ENCODE assay signal across 1 cellular context in the genomic region with DNA sequence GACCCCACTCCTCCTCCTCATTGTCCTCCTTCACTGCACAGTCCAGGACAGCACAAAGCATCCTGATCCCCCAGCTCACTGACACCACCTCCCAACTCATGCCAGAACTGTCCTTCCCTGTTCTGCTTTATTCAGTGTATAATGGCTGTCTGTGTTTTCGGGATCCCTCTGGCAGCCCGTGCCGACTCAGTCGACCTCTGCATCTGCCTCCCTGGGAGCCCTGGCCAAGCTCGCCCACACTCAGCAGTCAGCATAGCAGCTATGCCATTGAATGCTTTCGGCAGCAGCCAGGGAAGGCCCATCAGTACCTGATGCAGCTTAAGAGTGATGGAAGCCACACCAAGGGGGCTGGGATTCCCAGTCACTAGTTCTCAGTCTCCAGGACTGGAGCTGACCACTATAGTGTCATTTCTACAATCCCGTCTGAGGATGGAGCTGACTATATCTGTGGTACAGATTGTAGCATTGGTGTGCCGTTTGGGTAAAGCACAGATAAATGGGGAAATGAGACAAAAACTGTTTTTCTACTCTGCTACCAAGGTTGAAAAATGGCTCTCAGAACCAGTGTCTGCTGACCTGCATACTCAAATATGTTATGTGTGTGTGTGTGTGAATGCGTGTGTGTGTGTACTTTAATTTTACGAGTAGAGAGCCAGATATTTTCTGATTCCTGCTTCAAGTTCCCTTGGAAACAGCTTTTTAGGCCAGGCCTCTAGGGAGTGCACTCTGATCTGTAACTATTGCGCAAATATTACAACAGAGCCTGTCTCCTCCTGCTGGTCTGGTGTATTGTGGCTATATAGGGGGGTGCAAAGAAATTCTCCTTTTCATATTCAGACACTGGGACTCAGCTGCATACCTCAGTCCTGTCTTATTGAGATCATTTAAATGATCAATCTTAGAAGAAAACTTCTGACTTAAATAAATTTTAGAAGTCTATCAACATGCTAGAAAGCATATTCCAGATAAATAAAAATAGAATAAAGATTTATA.
TF ChIP-seq lines count a peak whose summit lies in the region.

No MANE protein-coding gene starts in this region.

TF ChIP-seq in HepG2, 621 proteins besides CTCF, POLR2A, EP300 and RAD21 (continued from another document and continues in another):
- TF ChIP-seq, protein P1, sequence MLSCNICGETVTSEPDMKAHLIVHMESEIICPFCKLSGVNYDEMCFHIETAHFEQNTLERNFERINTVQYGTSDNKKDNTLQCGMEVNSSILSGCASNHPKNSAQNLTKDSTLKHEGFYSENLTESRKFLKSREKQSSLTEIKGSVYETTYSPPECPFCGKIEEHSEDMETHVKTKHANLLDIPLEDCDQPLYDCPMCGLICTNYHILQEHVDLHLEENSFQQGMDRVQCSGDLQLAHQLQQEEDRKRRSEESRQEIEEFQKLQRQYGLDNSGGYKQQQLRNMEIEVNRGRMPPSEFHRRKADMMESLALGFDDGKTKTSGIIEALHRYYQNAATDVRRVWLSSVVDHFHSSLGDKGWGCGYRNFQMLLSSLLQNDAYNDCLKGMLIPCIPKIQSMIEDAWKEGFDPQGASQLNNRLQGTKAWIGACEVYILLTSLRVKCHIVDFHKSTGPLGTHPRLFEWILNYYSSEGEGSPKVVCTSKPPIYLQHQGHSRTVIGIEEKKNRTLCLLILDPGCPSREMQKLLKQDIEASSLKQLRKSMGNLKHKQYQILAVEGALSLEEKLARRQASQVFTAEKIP (CRISPR knock-in tag; IDR thresholded peaks at IDR 0.05; ENCODE audit: borderline replicate concordance), result no peak
- TF ChIP-seq ADNP (CRISPR knock-in tag; IDR thresholded peaks at IDR 0.05), result no peak
- TF ChIP-seq ZNF562 (CRISPR knock-in tag; IDR thresholded peaks at IDR 0.05; ENCODE audit: borderline replicate concordance), result no peak
- no peak for TF ChIP-seq RARG (CRISPR knock-in tag; IDR thresholded peaks at IDR 0.05; ENCODE audit: low read depth)
- TF ChIP-seq, protein P2, sequence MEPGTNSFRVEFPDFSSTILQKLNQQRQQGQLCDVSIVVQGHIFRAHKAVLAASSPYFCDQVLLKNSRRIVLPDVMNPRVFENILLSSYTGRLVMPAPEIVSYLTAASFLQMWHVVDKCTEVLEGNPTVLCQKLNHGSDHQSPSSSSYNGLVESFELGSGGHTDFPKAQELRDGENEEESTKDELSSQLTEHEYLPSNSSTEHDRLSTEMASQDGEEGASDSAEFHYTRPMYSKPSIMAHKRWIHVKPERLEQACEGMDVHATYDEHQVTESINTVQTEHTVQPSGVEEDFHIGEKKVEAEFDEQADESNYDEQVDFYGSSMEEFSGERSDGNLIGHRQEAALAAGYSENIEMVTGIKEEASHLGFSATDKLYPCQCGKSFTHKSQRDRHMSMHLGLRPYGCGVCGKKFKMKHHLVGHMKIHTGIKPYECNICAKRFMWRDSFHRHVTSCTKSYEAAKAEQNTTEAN (CRISPR knock-in tag; conservative IDR thresholded peaks at IDR 0.05), result peak; percentile 58; the same call in 1 of the 2 replicates
- 0 out of 2 replicates have a peak, but pooled peaks have one; percentile 41 for TF ChIP-seq ZSCAN21 (CRISPR knock-in tag; IDR thresholded peaks at IDR 0.05; ENCODE audit: borderline replicate concordance)
- no peak for TF ChIP-seq ZNF256 (CRISPR knock-in tag; conservative IDR thresholded peaks at IDR 0.05)
- no peak for TF ChIP-seq POLR2AphosphoS5 (IDR thresholded peaks at IDR 0.05; ENCODE audit: low read depth, low read length)
- no peak for TF ChIP-seq ZNF572 (CRISPR knock-in tag; IDR thresholded peaks at IDR 0.05)
- TF ChIP-seq ZNF331 (CRISPR knock-in tag; IDR thresholded peaks at IDR 0.05), result 0 out of 2 replicates have a peak, but pooled peaks have one; percentile 44
- TF ChIP-seq, protein P3, sequence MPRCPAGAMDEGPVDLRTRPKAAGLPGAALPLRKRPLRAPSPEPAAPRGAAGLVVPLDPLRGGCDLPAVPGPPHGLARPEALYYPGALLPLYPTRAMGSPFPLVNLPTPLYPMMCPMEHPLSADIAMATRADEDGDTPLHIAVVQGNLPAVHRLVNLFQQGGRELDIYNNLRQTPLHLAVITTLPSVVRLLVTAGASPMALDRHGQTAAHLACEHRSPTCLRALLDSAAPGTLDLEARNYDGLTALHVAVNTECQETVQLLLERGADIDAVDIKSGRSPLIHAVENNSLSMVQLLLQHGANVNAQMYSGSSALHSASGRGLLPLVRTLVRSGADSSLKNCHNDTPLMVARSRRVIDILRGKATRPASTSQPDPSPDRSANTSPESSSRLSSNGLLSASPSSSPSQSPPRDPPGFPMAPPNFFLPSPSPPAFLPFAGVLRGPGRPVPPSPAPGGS (CRISPR knock-in tag; IDR thresholded peaks at IDR 0.05), result no peak
- no peak for TF ChIP-seq JARID2 (CRISPR knock-in tag; IDR thresholded peaks at IDR 0.05; ENCODE audit: insufficient replicate concordance)
- TF ChIP-seq, protein P4, sequence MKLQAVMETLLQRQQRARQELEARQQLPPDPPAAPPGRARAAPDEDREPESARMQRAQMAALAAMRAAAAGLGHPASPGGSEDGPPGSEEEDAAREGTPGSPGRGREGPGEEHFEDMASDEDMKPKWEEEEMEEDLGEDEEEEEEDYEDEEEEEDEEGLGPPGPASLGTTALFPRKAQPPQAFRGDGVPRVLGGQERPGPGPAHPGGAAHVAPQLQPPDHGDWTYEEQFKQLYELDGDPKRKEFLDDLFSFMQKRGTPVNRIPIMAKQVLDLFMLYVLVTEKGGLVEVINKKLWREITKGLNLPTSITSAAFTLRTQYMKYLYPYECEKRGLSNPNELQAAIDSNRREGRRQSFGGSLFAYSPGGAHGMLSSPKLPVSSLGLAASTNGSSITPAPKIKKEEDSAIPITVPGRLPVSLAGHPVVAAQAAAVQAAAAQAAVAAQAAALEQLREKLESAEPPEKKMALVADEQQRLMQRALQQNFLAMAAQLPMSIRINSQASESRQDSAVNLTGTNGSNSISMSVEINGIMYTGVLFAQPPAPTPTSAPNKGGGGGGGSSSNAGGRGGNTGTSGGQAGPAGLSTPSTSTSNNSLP (IDR thresholded peaks at IDR 0.05; ENCODE audit: low read depth, low read length), result peak; percentile 77
- TF ChIP-seq, protein P5, sequence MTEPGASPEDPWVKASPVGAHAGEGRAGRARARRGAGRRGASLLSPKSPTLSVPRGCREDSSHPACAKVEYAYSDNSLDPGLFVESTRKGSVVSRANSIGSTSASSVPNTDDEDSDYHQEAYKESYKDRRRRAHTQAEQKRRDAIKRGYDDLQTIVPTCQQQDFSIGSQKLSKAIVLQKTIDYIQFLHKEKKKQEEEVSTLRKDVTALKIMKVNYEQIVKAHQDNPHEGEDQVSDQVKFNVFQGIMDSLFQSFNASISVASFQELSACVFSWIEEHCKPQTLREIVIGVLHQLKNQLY (CRISPR knock-in tag; IDR thresholded peaks at IDR 0.05), result 0 out of 2 replicates have a peak, but pooled peaks have one; percentile 14
- TF ChIP-seq, protein P6, sequence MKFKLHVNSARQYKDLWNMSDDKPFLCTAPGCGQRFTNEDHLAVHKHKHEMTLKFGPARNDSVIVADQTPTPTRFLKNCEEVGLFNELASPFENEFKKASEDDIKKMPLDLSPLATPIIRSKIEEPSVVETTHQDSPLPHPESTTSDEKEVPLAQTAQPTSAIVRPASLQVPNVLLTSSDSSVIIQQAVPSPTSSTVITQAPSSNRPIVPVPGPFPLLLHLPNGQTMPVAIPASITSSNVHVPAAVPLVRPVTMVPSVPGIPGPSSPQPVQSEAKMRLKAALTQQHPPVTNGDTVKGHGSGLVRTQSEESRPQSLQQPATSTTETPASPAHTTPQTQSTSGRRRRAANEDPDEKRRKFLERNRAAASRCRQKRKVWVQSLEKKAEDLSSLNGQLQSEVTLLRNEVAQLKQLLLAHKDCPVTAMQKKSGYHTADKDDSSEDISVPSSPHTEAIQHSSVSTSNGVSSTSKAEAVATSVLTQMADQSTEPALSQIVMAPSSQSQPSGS (CRISPR knock-in tag; IDR thresholded peaks at IDR 0.05), result no peak; the same call in none of the 2 replicates
- no peak for TF ChIP-seq HNRNPLL (IDR thresholded peaks at IDR 0.05; ENCODE audit: low read depth, low read length, poor library complexity, severe bottlenecking)
- TF ChIP-seq, protein P7, sequence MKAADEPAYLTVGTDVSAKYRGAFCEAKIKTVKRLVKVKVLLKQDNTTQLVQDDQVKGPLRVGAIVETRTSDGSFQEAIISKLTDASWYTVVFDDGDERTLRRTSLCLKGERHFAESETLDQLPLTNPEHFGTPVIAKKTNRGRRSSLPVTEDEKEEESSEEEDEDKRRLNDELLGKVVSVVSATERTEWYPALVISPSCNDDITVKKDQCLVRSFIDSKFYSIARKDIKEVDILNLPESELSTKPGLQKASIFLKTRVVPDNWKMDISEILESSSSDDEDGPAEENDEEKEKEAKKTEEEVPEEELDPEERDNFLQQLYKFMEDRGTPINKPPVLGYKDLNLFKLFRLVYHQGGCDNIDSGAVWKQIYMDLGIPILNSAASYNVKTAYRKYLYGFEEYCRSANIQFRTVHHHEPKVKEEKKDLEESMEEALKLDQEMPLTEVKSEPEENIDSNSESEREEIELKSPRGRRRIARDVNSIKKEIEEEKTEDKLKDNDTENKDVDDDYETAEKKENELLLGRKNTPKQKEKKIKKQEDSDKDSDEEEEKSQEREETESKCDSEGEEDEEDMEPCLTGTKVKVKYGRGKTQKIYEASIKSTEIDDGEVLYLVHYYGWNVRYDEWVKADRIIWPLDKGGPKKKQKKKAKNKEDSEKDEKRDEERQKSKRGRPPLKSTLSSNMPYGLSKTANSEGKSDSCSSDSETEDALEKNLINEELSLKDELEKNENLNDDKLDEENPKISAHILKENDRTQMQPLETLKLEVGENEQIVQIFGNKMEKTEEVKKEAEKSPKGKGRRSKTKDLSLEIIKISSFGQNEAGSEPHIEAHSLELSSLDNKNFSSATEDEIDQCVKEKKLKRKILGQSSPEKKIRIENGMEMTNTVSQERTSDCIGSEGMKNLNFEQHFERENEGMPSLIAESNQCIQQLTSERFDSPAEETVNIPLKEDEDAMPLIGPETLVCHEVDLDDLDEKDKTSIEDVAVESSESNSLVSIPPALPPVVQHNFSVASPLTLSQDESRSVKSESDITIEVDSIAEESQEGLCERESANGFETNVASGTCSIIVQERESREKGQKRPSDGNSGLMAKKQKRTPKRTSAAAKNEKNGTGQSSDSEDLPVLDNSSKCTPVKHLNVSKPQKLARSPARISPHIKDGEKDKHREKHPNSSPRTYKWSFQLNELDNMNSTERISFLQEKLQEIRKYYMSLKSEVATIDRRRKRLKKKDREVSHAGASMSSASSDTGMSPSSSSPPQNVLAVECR (CRISPR knock-in tag; IDR thresholded peaks at IDR 0.05; ENCODE audit: borderline replicate concordance), result no peak
- TF ChIP-seq NAIF1 (CRISPR knock-in tag; IDR thresholded peaks at IDR 0.05; ENCODE audit: borderline replicate concordance), result no peak
- TF ChIP-seq, protein P8, sequence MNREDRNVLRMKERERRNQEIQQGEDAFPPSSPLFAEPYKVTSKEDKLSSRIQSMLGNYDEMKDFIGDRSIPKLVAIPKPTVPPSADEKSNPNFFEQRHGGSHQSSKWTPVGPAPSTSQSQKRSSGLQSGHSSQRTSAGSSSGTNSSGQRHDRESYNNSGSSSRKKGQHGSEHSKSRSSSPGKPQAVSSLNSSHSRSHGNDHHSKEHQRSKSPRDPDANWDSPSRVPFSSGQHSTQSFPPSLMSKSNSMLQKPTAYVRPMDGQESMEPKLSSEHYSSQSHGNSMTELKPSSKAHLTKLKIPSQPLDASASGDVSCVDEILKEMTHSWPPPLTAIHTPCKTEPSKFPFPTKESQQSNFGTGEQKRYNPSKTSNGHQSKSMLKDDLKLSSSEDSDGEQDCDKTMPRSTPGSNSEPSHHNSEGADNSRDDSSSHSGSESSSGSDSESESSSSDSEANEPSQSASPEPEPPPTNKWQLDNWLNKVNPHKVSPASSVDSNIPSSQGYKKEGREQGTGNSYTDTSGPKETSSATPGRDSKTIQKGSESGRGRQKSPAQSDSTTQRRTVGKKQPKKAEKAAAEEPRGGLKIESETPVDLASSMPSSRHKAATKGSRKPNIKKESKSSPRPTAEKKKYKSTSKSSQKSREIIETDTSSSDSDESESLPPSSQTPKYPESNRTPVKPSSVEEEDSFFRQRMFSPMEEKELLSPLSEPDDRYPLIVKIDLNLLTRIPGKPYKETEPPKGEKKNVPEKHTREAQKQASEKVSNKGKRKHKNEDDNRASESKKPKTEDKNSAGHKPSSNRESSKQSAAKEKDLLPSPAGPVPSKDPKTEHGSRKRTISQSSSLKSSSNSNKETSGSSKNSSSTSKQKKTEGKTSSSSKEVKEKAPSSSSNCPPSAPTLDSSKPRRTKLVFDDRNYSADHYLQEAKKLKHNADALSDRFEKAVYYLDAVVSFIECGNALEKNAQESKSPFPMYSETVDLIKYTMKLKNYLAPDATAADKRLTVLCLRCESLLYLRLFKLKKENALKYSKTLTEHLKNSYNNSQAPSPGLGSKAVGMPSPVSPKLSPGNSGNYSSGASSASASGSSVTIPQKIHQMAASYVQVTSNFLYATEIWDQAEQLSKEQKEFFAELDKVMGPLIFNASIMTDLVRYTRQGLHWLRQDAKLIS (CRISPR knock-in tag; IDR thresholded peaks at IDR 0.05), result no peak
- TF ChIP-seq, protein P9, sequence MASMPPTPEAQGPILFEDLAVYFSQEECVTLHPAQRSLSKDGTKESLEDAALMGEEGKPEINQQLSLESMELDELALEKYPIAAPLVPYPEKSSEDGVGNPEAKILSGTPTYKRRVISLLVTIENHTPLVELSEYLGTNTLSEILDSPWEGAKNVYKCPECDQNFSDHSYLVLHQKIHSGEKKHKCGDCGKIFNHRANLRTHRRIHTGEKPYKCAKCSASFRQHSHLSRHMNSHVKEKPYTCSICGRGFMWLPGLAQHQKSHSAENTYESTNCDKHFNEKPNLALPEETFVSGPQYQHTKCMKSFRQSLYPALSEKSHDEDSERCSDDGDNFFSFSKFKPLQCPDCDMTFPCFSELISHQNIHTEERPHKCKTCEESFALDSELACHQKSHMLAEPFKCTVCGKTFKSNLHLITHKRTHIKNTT (CRISPR knock-in tag; IDR thresholded peaks at IDR 0.05), result no peak
- peak; percentile 48; the same call in 1 of the 2 replicates for TF ChIP-seq RFX1 (IDR thresholded peaks at IDR 0.05)
- TF ChIP-seq POLR2AphosphoS2 (IDR thresholded peaks at IDR 0.05; ENCODE audit: low read depth, low read length), result no peak
- TF ChIP-seq, protein P10, sequence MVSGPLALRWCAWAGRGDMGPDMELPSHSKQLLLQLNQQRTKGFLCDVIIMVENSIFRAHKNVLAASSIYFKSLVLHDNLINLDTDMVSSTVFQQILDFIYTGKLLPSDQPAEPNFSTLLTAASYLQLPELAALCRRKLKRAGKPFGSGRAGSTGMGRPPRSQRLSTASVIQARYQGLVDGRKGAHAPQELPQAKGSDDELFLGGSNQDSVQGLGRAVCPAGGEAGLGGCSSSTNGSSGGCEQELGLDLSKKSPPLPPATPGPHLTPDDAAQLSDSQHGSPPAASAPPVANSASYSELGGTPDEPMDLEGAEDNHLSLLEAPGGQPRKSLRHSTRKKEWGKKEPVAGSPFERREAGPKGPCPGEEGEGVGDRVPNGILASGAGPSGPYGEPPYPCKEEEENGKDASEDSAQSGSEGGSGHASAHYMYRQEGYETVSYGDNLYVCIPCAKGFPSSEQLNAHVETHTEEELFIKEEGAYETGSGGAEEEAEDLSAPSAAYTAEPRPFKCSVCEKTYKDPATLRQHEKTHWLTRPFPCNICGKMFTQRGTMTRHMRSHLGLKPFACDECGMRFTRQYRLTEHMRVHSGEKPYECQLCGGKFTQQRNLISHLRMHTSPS (CRISPR knock-in tag; IDR thresholded peaks at IDR 0.05; ENCODE audit: low read depth), result no peak
- TF ChIP-seq HNRNPUL1 (IDR thresholded peaks at IDR 0.05; ENCODE audit: low read depth, low read length), result no peak
- TF ChIP-seq LCORL (IDR thresholded peaks at IDR 0.05), result no peak
- TF ChIP-seq LCORL (CRISPR knock-in tag; IDR thresholded peaks at IDR 0.05), result 0 out of 2 replicates have a peak, but pooled peaks have one; percentile 54
- no peak for TF ChIP-seq ZNF850 (CRISPR knock-in tag; conservative IDR thresholded peaks at IDR 0.05)
- no peak for TF ChIP-seq ZNF83 (CRISPR knock-in tag; IDR thresholded peaks at IDR 0.05; ENCODE audit: borderline replicate concordance)
- TF ChIP-seq RFXAP (CRISPR knock-in tag; IDR thresholded peaks at IDR 0.05; ENCODE audit: borderline replicate concordance), result no peak
- TF ChIP-seq NCOA1 (CRISPR knock-in tag; IDR thresholded peaks at IDR 0.05), result no peak
- no peak for TF ChIP-seq AGO2 (optimal IDR thresholded peaks at IDR 0.05; ENCODE audit: low read depth, low read length)
